Comparison of ENCODE assay signal across 18 cellular contexts in genomic region chrX:132568291-132568690, GRCh38.
"Had no signal": no experiment of that assay in that cellular context is flagged by ENCODE, and none has a peak within 500 bp of the region (broad histone marks: within the 10 kb centered on the region; RNA-seq: fewer than 3 reads in every experiment).

No MANE protein-coding gene starts in this region.

- ATAC-seq: gastroesophageal sphincter; left lobe of liver; naive thymus-derived CD8-positive, alpha-beta T cell; psoas muscle; sciatic nerve had no signal

- H3K4me3 Mint-ChIP-seq: dendritic cell treated with granulocyte-macrophage colony-stimulating factor and Interleukin-4, amounts not matched to agents 40 ng/mL and 50 ng/mL, for 4 days; naive thymus-derived CD8-positive, alpha-beta T cell had no signal

- H3K27me3 Mint-ChIP-seq: dendritic cell treated with granulocyte-macrophage colony-stimulating factor and Interleukin-4, amounts not matched to agents 40 ng/mL and 50 ng/mL, for 4 days; naive thymus-derived CD8-positive, alpha-beta T cell had no signal

- DNase-seq: esophagus squamous epithelium; foreskin fibroblast; glutamatergic neuron; islet precursor cell; mammary epithelial cell; naive thymus-derived CD8-positive, alpha-beta T cell; psoas muscle; retina; spleen; stimulated activated CD4-positive, alpha-beta T cell treated with anti-CD3 and anti-CD28 coated beads, Interleukin-2, amount 100 ng/mL, for 24 hours; stimulated activated naive CD4-positive, alpha-beta T cell; stomach; substantia nigra; transverse colon had no signal

- H3K36me3 Mint-ChIP-seq: naive thymus-derived CD8-positive, alpha-beta T cell had no signal

- H3K4me1 Mint-ChIP-seq: naive thymus-derived CD8-positive, alpha-beta T cell had no signal

- H3K9me3 Mint-ChIP-seq: dendritic cell treated with granulocyte-macrophage colony-stimulating factor and Interleukin-4, amounts not matched to agents 40 ng/mL and 50 ng/mL, for 4 days; naive thymus-derived CD8-positive, alpha-beta T cell had no signal
